16 cellular contexts compared by ENCODE assay signal in the genomic region with DNA sequence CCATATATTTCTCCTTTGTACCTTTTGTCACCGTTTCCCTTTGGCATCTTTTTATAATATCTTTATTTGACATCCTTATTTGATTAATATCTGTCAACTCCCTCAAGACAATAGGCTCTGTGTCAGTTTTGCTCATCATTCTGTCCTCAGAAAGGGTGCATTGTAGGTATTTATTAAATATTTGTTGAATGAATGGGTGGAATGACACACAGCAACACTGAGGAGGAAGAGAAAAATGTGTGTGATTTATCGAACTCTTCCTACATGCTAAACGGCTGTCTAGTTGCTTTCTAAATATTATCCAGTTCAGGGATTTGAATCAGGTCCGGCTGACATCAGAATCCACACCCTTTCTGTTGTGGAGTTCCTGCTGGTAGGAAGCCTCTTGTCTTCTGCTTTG.
"Had no signal": no experiment of that assay in that cellular context is flagged by ENCODE, and none has a peak within 500 bp of the region (broad histone marks: within the 10 kb centered on the region; RNA-seq: fewer than 3 reads in every experiment).

No MANE protein-coding gene starts in this region.

- H3K36me3 Mint-ChIP-seq: naive thymus-derived CD8-positive, alpha-beta T cell; stimulated activated naive B cell treated with anti-CD40 and anti-IgM and Interleukin-4, amounts not matched to agents 10 μg/mL and 1 μg/mL and 100 μg/mL, for 72 hours had no signal

- H3K4me1 Mint-ChIP-seq: stimulated activated naive B cell treated with anti-CD40 and anti-IgM and Interleukin-4, amounts not matched to agents 10 μg/mL and 1 μg/mL and 100 μg/mL, for 72 hours; stimulated activated naive CD8-positive, alpha-beta T cell treated with anti-CD3 and anti-CD28 coated beads, Interleukin-15, amount 100 ng/mL, for 72 hours had no signal

- H3K27me3 ChIP-seq: colonic mucosa, heart left ventricle, right atrium auricular region, sigmoid colon, testis, tibial nerve had no signal

- H3K36me3 ChIP-seq: colonic mucosa, heart left ventricle, right atrium auricular region, sigmoid colon, tibial nerve had no signal

- H3K4me1 ChIP-seq: colonic mucosa, testis had no signal

- H3K4me3 Mint-ChIP-seq: naive thymus-derived CD8-positive, alpha-beta T cell; stimulated activated naive B cell treated with anti-CD40 and anti-IgM and Interleukin-4, amounts not matched to agents 10 μg/mL and 1 μg/mL and 100 μg/mL, for 72 hours; stimulated activated naive CD8-positive, alpha-beta T cell treated with anti-CD3 and anti-CD28 coated beads, Interleukin-15, amount 100 ng/mL, for 72 hours had no signal

- H3K27ac ChIP-seq: colonic mucosa, heart left ventricle, right atrium auricular region, sigmoid colon, skin epidermis, testis, tibial nerve had no signal

- H3K27ac Mint-ChIP-seq: naive thymus-derived CD8-positive, alpha-beta T cell; stimulated activated naive B cell treated with anti-CD40 and anti-IgM and Interleukin-4, amounts not matched to agents 10 μg/mL and 1 μg/mL and 100 μg/mL, for 72 hours; stimulated activated naive CD8-positive, alpha-beta T cell treated with anti-CD3 and anti-CD28 coated beads, Interleukin-15, amount 100 ng/mL, for 72 hours had no signal

- DNase-seq: colonic mucosa; effector CD8-positive, alpha-beta T cell; foreskin melanocyte; heart left ventricle; hippocampal formation; naive thymus-derived CD8-positive, alpha-beta T cell; posterior cingulate gyrus; sigmoid colon; stimulated activated CD4-positive, alpha-beta T cell treated with anti-CD3 and anti-CD28 coated beads, Interleukin-2, amount 100 ng/mL, for 24 hours; stimulated activated CD4-positive, alpha-beta T cell treated with anti-CD3 and anti-CD28 coated beads, Interleukin-4, amount 100 ng/mL, for 4 hours; stimulated activated naive B cell treated with anti-CD40 and anti-IgM and Interleukin-4, amounts not matched to agents 10 μg/mL and 1 μg/mL and 100 μg/mL, for 72 hours; stimulated activated naive CD8-positive, alpha-beta T cell treated with anti-CD3 and anti-CD28 coated beads, Interleukin-15, amount 100 ng/mL, for 72 hours; testis had no signal

- ATAC-seq: heart left ventricle; naive thymus-derived CD8-positive, alpha-beta T cell; stimulated activated naive B cell treated with anti-CD40 and anti-IgM and Interleukin-4, amounts not matched to agents 10 μg/mL and 1 μg/mL and 100 μg/mL, for 72 hours; stimulated activated naive CD8-positive, alpha-beta T cell treated with anti-CD3 and anti-CD28 coated beads, Interleukin-15, amount 100 ng/mL, for 72 hours had no signal

- H3K9me3 ChIP-seq: colonic mucosa, heart left ventricle, right atrium auricular region, sigmoid colon, testis, tibial nerve had no signal

- H3K27me3 Mint-ChIP-seq: stimulated activated naive B cell treated with anti-CD40 and anti-IgM and Interleukin-4, amounts not matched to agents 10 μg/mL and 1 μg/mL and 100 μg/mL, for 72 hours had no signal

- H3K9me3 Mint-ChIP-seq: naive thymus-derived CD8-positive, alpha-beta T cell; stimulated activated naive B cell treated with anti-CD40 and anti-IgM and Interleukin-4, amounts not matched to agents 10 μg/mL and 1 μg/mL and 100 μg/mL, for 72 hours; stimulated activated naive CD8-positive, alpha-beta T cell treated with anti-CD3 and anti-CD28 coated beads, Interleukin-15, amount 100 ng/mL, for 72 hours had no signal

- H3K4me3 ChIP-seq: colonic mucosa, heart left ventricle, right atrium auricular region, sigmoid colon, skin epidermis, testis, tibial nerve had no signal
